8 cellular contexts compared by ENCODE assay signal in the genomic region with DNA sequence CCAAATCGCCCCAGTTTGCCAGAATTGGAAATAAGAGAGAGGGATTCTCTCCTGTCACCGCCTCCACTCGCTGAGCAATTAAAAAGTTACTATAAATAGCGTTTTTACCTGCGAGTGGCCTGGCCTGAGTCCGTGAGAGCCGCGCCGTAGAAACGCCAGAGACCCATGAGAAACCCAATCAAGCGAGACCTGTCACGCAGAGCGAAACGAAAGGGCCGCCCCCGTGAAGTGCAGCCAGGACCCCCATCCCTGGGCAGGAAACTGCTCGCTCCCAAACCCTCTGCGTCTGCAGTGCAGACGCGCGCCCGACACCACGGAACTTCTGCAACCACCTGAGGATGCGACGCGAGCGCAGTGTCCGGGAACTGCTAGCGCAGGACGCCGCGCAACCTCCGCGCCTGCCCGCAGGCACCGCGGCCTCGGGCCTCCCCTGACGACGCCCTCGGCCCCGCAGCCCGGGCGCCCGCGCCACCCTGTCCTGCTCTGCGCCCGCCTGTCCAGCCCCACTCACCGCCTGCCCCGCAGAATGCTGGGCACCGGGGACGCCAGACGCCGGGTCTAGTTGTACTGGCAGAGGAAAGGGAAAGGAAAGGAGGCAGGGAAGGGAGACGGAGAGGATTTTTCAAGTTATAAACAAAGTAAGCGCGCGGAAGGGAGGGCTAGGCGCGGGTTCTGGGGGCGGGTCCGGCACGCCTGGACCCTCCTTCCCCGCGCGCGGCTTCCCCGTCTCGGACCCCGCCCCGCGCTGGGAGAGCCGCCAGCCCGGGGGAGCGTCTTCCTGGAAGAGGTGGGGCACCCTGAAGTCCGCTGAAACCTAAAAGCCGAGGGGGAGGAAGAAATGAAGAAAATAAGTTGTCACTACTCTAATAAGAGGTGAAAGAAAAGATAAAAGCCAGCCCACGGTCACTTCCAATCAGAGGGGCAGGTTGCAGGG. TPM values are rescaled to one million over a fixed set of nuclear protein-coding genes. Genes with fewer than 3 reads are reported as not detected.
A peak's percentile ranks its signal among the peaks of the same experiment; 100 is the strongest.
DNase-seq lines count a peak whose midpoint lies in the region; ATAC-seq and TF ChIP-seq lines count a peak whose summit lies in the region.

A gene with protein sequence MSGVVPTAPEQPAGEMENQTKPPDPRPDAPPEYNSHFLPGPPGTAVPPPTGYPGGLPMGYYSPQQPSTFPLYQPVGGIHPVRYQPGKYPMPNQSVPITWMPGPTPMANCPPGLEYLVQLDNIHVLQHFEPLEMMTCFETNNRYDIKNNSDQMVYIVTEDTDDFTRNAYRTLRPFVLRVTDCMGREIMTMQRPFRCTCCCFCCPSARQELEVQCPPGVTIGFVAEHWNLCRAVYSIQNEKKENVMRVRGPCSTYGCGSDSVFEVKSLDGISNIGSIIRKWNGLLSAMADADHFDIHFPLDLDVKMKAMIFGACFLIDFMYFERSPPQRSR (minus strand): TSS at position 657 of the 934 bp plus-strand sequence. CDS start 29,034 bp downstream, outside the sequence.

- H3K4me1 Mint-ChIP-seq in T-cell: peaks cover 7 to 9% (median 9%) of the 10 kb centered on the region in 3 donors
- no peaks in the 10 kb centered on the region for H3K4me1 Mint-ChIP-seq in stimulated activated naive CD8-positive, alpha-beta T cell treated with anti-CD3 and anti-CD28 coated beads, Interleukin-15, Interleukin-2, amounts not matched to agents 100 ng/mL and 50 ng/mL, for 24 hours (ENCODE audit: low read depth)

- H3K36me3 ChIP-seq in effector memory CD4-positive, alpha-beta T cell (ENCODE audit: control insufficient read depth, insufficient read depth, low read length): no peaks in the 10 kb centered on the region
- no peaks in the 10 kb centered on the region for H3K36me3 ChIP-seq in liver (ENCODE audit: control insufficient read depth in 4 of 4, insufficient read depth in 3 of 4, low read depth in 1 of 4, low read length in 3 of 4)

- H3K27me3 Mint-ChIP-seq in T-cell: peaks cover 26 to 30% of the 10 kb centered on the region in 2 donors
- H3K27me3 Mint-ChIP-seq in stimulated activated naive CD8-positive, alpha-beta T cell treated with anti-CD3 and anti-CD28 coated beads, Interleukin-15, Interleukin-2, amounts not matched to agents 100 ng/mL and 50 ng/mL, for 24 hours: peaks cover 51% of the 10 kb centered on the region

- DNase-seq in AG04449 (ENCODE audit: low read depth, low spot score): no peak
- no peak for DNase-seq in GM12864 (ENCODE audit: low read depth)
- DNase-seq in T-cell: peak in 1 of 34 experiments; percentile 0
- no peak for DNase-seq in effector memory CD4-positive, alpha-beta T cell

- POLR2A ChIA-PET in AG04449 (lab: Yijun Ruan, JAX): no interaction called here
- POLR2A ChIA-PET in T-cell (lab: Charles Lee): no interaction called here

- CTCF ChIA-PET in AG04449 (lab: Yijun Ruan, JAX): interaction anchor here (1.1 kb wide), 1 partner anchor 60 kb away, joined by 3 read pairs; no protein-coding TSS in a partner anchor
- CTCF ChIA-PET in T-cell (lab: Charles Lee): no interaction called here

- peaks cover 4% of the 10 kb centered on the region for H3K27me3 ChIP-seq in effector memory CD4-positive, alpha-beta T cell (replicated peaks; ENCODE audit: control insufficient read depth, insufficient read depth, low read length, poor library complexity, severe bottlenecking)
- H3K27me3 ChIP-seq in liver (ENCODE audit: control insufficient read depth in 4 of 4, insufficient read depth in 4 of 4, low read length in 3 of 4): no peaks in the 10 kb centered on the region

- no peaks in the 10 kb centered on the region for H3K4me1 ChIP-seq in effector memory CD4-positive, alpha-beta T cell (ENCODE audit: control insufficient read depth, insufficient read depth, low read length, poor library complexity, severe bottlenecking)
- peaks cover 3 to 14% (median 6%) of the 10 kb centered on the region in 4 donors for H3K4me1 ChIP-seq in liver (ENCODE audit: control insufficient read depth in 4 of 4, insufficient read depth in 4 of 4, low read length in 3 of 4)

- H3K9me3 ChIP-seq in effector memory CD4-positive, alpha-beta T cell (ENCODE audit: control insufficient read depth, low read length): no peaks in the 10 kb centered on the region
- no peaks in the 10 kb centered on the region for H3K9me3 ChIP-seq in liver (ENCODE audit: control insufficient read depth in 4 of 4, low read length in 3 of 4)

- H3K4me3 Mint-ChIP-seq in T-cell: peak within 1 kb of the TSS; percentile 54 to 66 (median 63)
- H3K4me3 Mint-ChIP-seq in stimulated activated naive CD8-positive, alpha-beta T cell treated with anti-CD3 and anti-CD28 coated beads, Interleukin-15, Interleukin-2, amounts not matched to agents 100 ng/mL and 50 ng/mL, for 24 hours: peak within 1 kb of the TSS; percentile 69

- ATAC-seq in HG03354 (IDR thresholded peaks at IDR 0.05; ENCODE audit: poor library complexity, severe bottlenecking, unreplicated experiment): peak; percentile 76
- ATAC-seq in T-cell (replicated peaks in 1 of 4): peak in 2 of 4 experiments; percentile 16 to 47
- no peak for ATAC-seq in GM18870 (IDR thresholded peaks at IDR 0.05; ENCODE audit: unreplicated experiment)

- H3K4me3 ChIP-seq in AG04449 (ENCODE audit: low read depth, low read length): peak within 1 kb of the TSS; percentile 72
- peak within 1 kb of the TSS; percentile 32 for H3K4me3 ChIP-seq in GM12864 (ENCODE audit: low read depth, low read length)
- H3K4me3 ChIP-seq in effector memory CD4-positive, alpha-beta T cell (ENCODE audit: insufficient read depth, low read depth, low read length, poor library complexity, severe bottlenecking): peak within 1 kb of the TSS; percentile 34
- peak within 1 kb of the TSS; percentile 82 to 96 (median 93) for H3K4me3 ChIP-seq in liver (ENCODE audit: low read depth in 1 of 3, low read length in 3 of 3)

- no peak within 1 kb of the TSS for H3K27ac ChIP-seq in effector memory CD4-positive, alpha-beta T cell (ENCODE audit: insufficient read depth, low read length, poor library complexity, severe bottlenecking)
- peak within 1 kb of the TSS; percentile 90 to 91 for H3K27ac ChIP-seq in liver (ENCODE audit: low read depth in 1 of 2, low read length in 2 of 2)

- peak within 1 kb of the TSS; percentile 85 to 94 for H3K9ac ChIP-seq in liver (ENCODE audit: low read depth in 1 of 2, low read length in 2 of 2)

- TF ChIP-seq RAD21 in liver (IDR thresholded peaks at IDR 0.05): no peak

- no peaks in the 10 kb centered on the region for H3K36me3 Mint-ChIP-seq in T-cell
- no peaks in the 10 kb centered on the region for H3K36me3 Mint-ChIP-seq in stimulated activated naive CD8-positive, alpha-beta T cell treated with anti-CD3 and anti-CD28 coated beads, Interleukin-15, Interleukin-2, amounts not matched to agents 100 ng/mL and 50 ng/mL, for 24 hours (ENCODE audit: low read depth)

- no peak within 1 kb of the TSS for H3K27ac Mint-ChIP-seq in T-cell
- no peak within 1 kb of the TSS for H3K27ac Mint-ChIP-seq in stimulated activated naive CD8-positive, alpha-beta T cell treated with anti-CD3 and anti-CD28 coated beads, Interleukin-15, Interleukin-2, amounts not matched to agents 100 ng/mL and 50 ng/mL, for 24 hours

- under 1% methylated on average over 78 of the region's 78 CpGs for WGBS in liver

- TF ChIP-seq CTCF in AG04449 (IDR thresholded peaks at IDR 0.05; ENCODE audit: insufficient read depth, low read length, missing control alignments) (no peak), GM12864 (IDR thresholded peaks at IDR 0.05; ENCODE audit: low read depth, low read length, missing control alignments) (no peak), liver (IDR thresholded peaks at IDR 0.05; ENCODE audit: low read depth, low read length, missing input control) (no peak)

- peaks cover 0 to 4% (median 2%) of the 10 kb centered on the region in 3 donors for H3K9me3 Mint-ChIP-seq in T-cell
- H3K9me3 Mint-ChIP-seq in stimulated activated naive CD8-positive, alpha-beta T cell treated with anti-CD3 and anti-CD28 coated beads, Interleukin-15, Interleukin-2, amounts not matched to agents 100 ng/mL and 50 ng/mL, for 24 hours: no peaks in the 10 kb centered on the region

TF ChIP-seq in liver, 16 proteins besides CTCF, POLR2A, EP300 and RAD21 (continues in another document):
- no peak for TF ChIP-seq JUND (IDR thresholded peaks at IDR 0.05)
- no peak for TF ChIP-seq NR2F2 (IDR thresholded peaks at IDR 0.05)
- TF ChIP-seq RXRA (IDR thresholded peaks at IDR 0.05): no peak
- TF ChIP-seq, protein P1, sequence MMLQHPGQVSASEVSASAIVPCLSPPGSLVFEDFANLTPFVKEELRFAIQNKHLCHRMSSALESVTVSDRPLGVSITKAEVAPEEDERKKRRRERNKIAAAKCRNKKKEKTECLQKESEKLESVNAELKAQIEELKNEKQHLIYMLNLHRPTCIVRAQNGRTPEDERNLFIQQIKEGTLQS (IDR thresholded peaks at IDR 0.05): no peak
- TF ChIP-seq, protein P2, sequence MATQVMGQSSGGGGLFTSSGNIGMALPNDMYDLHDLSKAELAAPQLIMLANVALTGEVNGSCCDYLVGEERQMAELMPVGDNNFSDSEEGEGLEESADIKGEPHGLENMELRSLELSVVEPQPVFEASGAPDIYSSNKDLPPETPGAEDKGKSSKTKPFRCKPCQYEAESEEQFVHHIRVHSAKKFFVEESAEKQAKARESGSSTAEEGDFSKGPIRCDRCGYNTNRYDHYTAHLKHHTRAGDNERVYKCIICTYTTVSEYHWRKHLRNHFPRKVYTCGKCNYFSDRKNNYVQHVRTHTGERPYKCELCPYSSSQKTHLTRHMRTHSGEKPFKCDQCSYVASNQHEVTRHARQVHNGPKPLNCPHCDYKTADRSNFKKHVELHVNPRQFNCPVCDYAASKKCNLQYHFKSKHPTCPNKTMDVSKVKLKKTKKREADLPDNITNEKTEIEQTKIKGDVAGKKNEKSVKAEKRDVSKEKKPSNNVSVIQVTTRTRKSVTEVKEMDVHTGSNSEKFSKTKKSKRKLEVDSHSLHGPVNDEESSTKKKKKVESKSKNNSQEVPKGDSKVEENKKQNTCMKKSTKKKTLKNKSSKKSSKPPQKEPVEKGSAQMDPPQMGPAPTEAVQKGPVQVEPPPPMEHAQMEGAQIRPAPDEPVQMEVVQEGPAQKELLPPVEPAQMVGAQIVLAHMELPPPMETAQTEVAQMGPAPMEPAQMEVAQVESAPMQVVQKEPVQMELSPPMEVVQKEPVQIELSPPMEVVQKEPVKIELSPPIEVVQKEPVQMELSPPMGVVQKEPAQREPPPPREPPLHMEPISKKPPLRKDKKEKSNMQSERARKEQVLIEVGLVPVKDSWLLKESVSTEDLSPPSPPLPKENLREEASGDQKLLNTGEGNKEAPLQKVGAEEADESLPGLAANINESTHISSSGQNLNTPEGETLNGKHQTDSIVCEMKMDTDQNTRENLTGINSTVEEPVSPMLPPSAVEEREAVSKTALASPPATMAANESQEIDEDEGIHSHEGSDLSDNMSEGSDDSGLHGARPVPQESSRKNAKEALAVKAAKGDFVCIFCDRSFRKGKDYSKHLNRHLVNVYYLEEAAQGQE (IDR thresholded peaks at IDR 0.05): peak; percentile 16
- TF ChIP-seq YY1 (IDR thresholded peaks at IDR 0.05): no peak
- TF ChIP-seq SP1 (IDR thresholded peaks at IDR 0.05): peak; percentile 6
- TF ChIP-seq FOXA2 (IDR thresholded peaks at IDR 0.05): no peak
- no peak for TF ChIP-seq HNF4G (IDR thresholded peaks at IDR 0.05)
- no peak for TF ChIP-seq TAF1 (conservative IDR thresholded peaks at IDR 0.05)
- no peak for TF ChIP-seq GABPA (IDR thresholded peaks at IDR 0.05 in 1 of 2, conservative IDR thresholded peaks at IDR 0.05 in 1 of 2)

RNA-seq across cellular contexts. Expression of the gene that starts here (rescaled TPM):
- total RNA-seq in T-cell (under 1 TPM in 3 of 5 donors, not detected in 2; 0.12 to 0.26 (median 0.16) TPM), liver (10 to 100 TPM; 46.1 to 56.4 TPM)
- 10 to 100 TPM; 19.5 to 23.8 TPM for polyA plus RNA-seq in liver

Comparison
In these comparisons a context has a peak if more than half of its experiments do, and no peak if none do; other contexts are left out.
1. RNA of the gene that starts here (total RNA-seq): 46.1 to 56.4 TPM in liver; 0.12 to 0.26 TPM in T-cell; every median in the first group is over 10 times any median in the second.
2. H3K4me3 ChIP-seq: peak in every context shown above with its lines; median percentile 93 in liver; 72 in AG04449; 34 in effector memory CD4-positive, alpha-beta T cell; 32 in GM12864.